In genomic region chr6:161107779-161108380, GRCh38 we compare ENCODE assay signal across 26 cellular contexts.
"Had no signal": no experiment of that assay in that cellular context is flagged by ENCODE, and none has a peak within 500 bp of the region (broad histone marks: within the 10 kb centered on the region; RNA-seq: fewer than 3 reads in every experiment).

No MANE protein-coding gene starts in this region.

- DNase-seq: activated CD4-positive, alpha-beta memory T cell treated with anti-CD3 and anti-CD28 coated beads, Interleukin-2, amount 10 ng/mL, durations not matched to agents 7 days and 5 days; activated CD4-positive, alpha-beta T cell treated with anti-CD3 and anti-CD28 coated beads, Interleukin-2, amount 10 ng/mL, durations not matched to agents 7 days and 5 days; activated CD4-positive, CD25-positive, alpha-beta regulatory T cell treated with anti-CD3 and anti-CD28 coated beads, Interleukin-2, amount 50 U/mL, for 72 hours; activated CD8-positive, alpha-beta memory T cell treated with anti-CD3 and anti-CD28 coated beads, Interleukin-2, amount 50 U/mL, for 48 hours; activated naive CD8-positive, alpha-beta T cell treated with anti-CD3 and anti-CD28 coated beads, Interleukin-2, amount 50 U/mL, for 24 hours; activated T-cell treated with anti-CD3 and anti-CD28 coated beads, Interleukin-2, amount 50 U/mL, for 4 hours; colonic mucosa; dorsolateral prefrontal cortex; effector memory CD4-positive, alpha-beta T cell; heart left ventricle; hypothalamus; immature natural killer cell; kidney; left colon; naive B cell; right cardiac atrium; stimulated activated CD4-positive, alpha-beta T cell treated with anti-CD3 and anti-CD28 coated beads, Interleukin-15, amount 100 ng/mL, for 24 hours; stimulated activated CD4-positive, alpha-beta T cell treated with anti-CD3 and anti-CD28 coated beads, Interleukin-2, amount 100 ng/mL, for 24 hours; stimulated activated naive CD4-positive, alpha-beta T cell treated with Interleukin-2 at 50 U/mL for 16 hours; T-helper 9 cell had no signal

- H3K4me1 Mint-ChIP-seq: immature natural killer cell, naive B cell had no signal

- H3K4me3 ChIP-seq: colonic mucosa, dorsolateral prefrontal cortex, heart left ventricle, tibial nerve had no signal

- H3K36me3 ChIP-seq: colonic mucosa had no signal

- H3K27me3 Mint-ChIP-seq: activated CD4-positive, alpha-beta memory T cell treated with anti-CD3 and anti-CD28 coated beads, Interleukin-2, amount 10 ng/mL, durations not matched to agents 7 days and 5 days; activated CD4-positive, alpha-beta T cell treated with anti-CD3 and anti-CD28 coated beads, Interleukin-2, amount 10 ng/mL, durations not matched to agents 7 days and 5 days; activated naive CD4-positive, alpha-beta T cell treated with anti-CD3 and anti-CD28 coated beads, Interleukin-2, amount 50 U/mL, for 24 hours; activated naive CD8-positive, alpha-beta T cell treated with anti-CD3 and anti-CD28 coated beads, Interleukin-2, amount 50 U/mL, for 24 hours; naive B cell had no signal

- H3K4me3 Mint-ChIP-seq: activated CD4-positive, alpha-beta memory T cell treated with anti-CD3 and anti-CD28 coated beads, Interleukin-2, amount 10 ng/mL, durations not matched to agents 7 days and 5 days; activated CD4-positive, alpha-beta T cell treated with anti-CD3 and anti-CD28 coated beads, Interleukin-2, amount 10 ng/mL, durations not matched to agents 7 days and 5 days; activated naive CD4-positive, alpha-beta T cell treated with anti-CD3 and anti-CD28 coated beads, Interleukin-2, amount 50 U/mL, for 24 hours; activated naive CD8-positive, alpha-beta T cell treated with anti-CD3 and anti-CD28 coated beads, Interleukin-2, amount 50 U/mL, for 24 hours; activated T-cell treated with anti-CD3 and anti-CD28 coated beads, Interleukin-2, amount 50 U/mL, for 4 hours; immature natural killer cell; mesothelial cell of epicardium; naive B cell; T-helper 1 cell treated with Interleukin-12 subunit alpha and Interleukin-12 subunit beta and Interleukin-4 antibody, amounts not matched to agents 30 μg/mL and 1 μg/mL, for 36 hours had no signal

- ATAC-seq: activated naive CD8-positive, alpha-beta T cell treated with anti-CD3 and anti-CD28 coated beads, Interleukin-2, amount 50 U/mL, for 24 hours; activated T-cell treated with anti-CD3 and anti-CD28 coated beads, Interleukin-2, amount 50 U/mL, for 4 hours; foreskin keratinocyte; heart left ventricle; left colon; right cardiac atrium had no signal

- H3K9me3 ChIP-seq: colonic mucosa, heart left ventricle, tibial nerve had no signal

- H3K27ac Mint-ChIP-seq: activated CD4-positive, alpha-beta memory T cell treated with anti-CD3 and anti-CD28 coated beads, Interleukin-2, amount 10 ng/mL, durations not matched to agents 7 days and 5 days; activated CD4-positive, alpha-beta T cell treated with anti-CD3 and anti-CD28 coated beads, Interleukin-2, amount 10 ng/mL, durations not matched to agents 7 days and 5 days; activated naive CD4-positive, alpha-beta T cell treated with anti-CD3 and anti-CD28 coated beads, Interleukin-2, amount 50 U/mL, for 24 hours; activated naive CD8-positive, alpha-beta T cell treated with anti-CD3 and anti-CD28 coated beads, Interleukin-2, amount 50 U/mL, for 24 hours; activated T-helper 2 cell treated with anti-CD3 and anti-CD28 coated beads, Interferon-gamma antibody, Interleukin-2, Interleukin-4, amounts not matched to agents 10 μg/mL and 5 μg/mL and 100 μg/mL, durations not matched to agents 14 hours and 24 hours and 36 hours; immature natural killer cell; mesothelial cell of epicardium; T-helper 1 cell treated with Interleukin-12 subunit alpha and Interleukin-12 subunit beta and Interleukin-4 antibody, amounts not matched to agents 30 μg/mL and 1 μg/mL, for 36 hours had no signal

- H3K9me3 Mint-ChIP-seq: activated CD4-positive, alpha-beta memory T cell treated with anti-CD3 and anti-CD28 coated beads, Interleukin-2, amount 10 ng/mL, durations not matched to agents 7 days and 5 days; activated CD4-positive, alpha-beta T cell treated with anti-CD3 and anti-CD28 coated beads, Interleukin-2, amount 10 ng/mL, durations not matched to agents 7 days and 5 days; activated naive CD4-positive, alpha-beta T cell treated with anti-CD3 and anti-CD28 coated beads, Interleukin-2, amount 50 U/mL, for 24 hours; activated naive CD8-positive, alpha-beta T cell treated with anti-CD3 and anti-CD28 coated beads, Interleukin-2, amount 50 U/mL, for 24 hours; activated T-cell treated with anti-CD3 and anti-CD28 coated beads, Interleukin-2, amount 50 U/mL, for 4 hours; activated T-helper 2 cell treated with anti-CD3 and anti-CD28 coated beads, Interferon-gamma antibody, Interleukin-2, Interleukin-4, amounts not matched to agents 10 μg/mL and 5 μg/mL and 100 μg/mL, durations not matched to agents 14 hours and 24 hours and 36 hours; immature natural killer cell; mesothelial cell of epicardium; T-helper 1 cell treated with Interleukin-12 subunit alpha and Interleukin-12 subunit beta and Interleukin-4 antibody, amounts not matched to agents 30 μg/mL and 1 μg/mL, for 36 hours had no signal

- H3K27ac ChIP-seq: colonic mucosa, dorsolateral prefrontal cortex, foreskin keratinocyte, tibial nerve had no signal

- H3K4me1 ChIP-seq: colonic mucosa, heart left ventricle, tibial nerve had no signal

- H3K27me3 ChIP-seq: colonic mucosa, dorsolateral prefrontal cortex, foreskin keratinocyte, heart left ventricle, tibial nerve had no signal
